ENCODE assay signal across 8 cellular contexts in genomic region chr3:127590593-127591477, GRCh38. TPM values are rescaled to one million over a fixed set of nuclear protein-coding genes. Genes with fewer than 3 reads are reported as not detected.
A peak's percentile ranks its signal among the peaks of the same experiment; 100 is the strongest.
DNase-seq lines count a peak whose midpoint lies in the region; ATAC-seq and TF ChIP-seq lines count a peak whose summit lies in the region.

Gene TPRA1 (minus strand): TSS chr3:127590733. CDS start chr3:127580146, 10,587 bp downstream.

- CTCF ChIA-PET in A673 (lab: Charles Lee): interaction anchor here (0.8 kb wide), 1 partner anchor 16 kb away, joined by 5 read pairs; no protein-coding TSS in a partner anchor

- in situ Hi-C loops in brain microvascular endothelial cell (cut with HindIII; ENCODE audit: low pct_ligation_motif_present, low sequenced_read_pairs): no loop called here

- H3K36me3 ChIP-seq in A673 (ENCODE audit: insufficient read depth, low read length, poor library complexity, severe bottlenecking) (no peaks in the 10 kb centered on the region), brain microvascular endothelial cell (replicated peaks) (no peaks in the 10 kb centered on the region)

- DNase-seq in A673 (ENCODE audit: low spot score) (peak; percentile 99), NCI-H2107 treated with DMSO at 0.1 percent for 48 hours (lab: John Stamatoyannopoulos, UW; ENCODE audit: unreplicated experiment) (peak; percentile 99), UCSD-AML1 (lab: John Stamatoyannopoulos, UW; ENCODE audit: unreplicated experiment) (peak; percentile 93), brain microvascular endothelial cell (peak; percentile 95), skeletal muscle cell (ENCODE audit: low read depth) (peak; percentile 91)

- H3K27ac ChIP-seq in A673 (ENCODE audit: low read depth, low read length, poor library complexity, severe bottlenecking) (peak within 1 kb of the TSS; percentile 87), brain microvascular endothelial cell (peak within 1 kb of the TSS; percentile 80)

- POLR2A ChIA-PET in A673 (lab: Charles Lee; ENCODE audit: low non-redundant PET): no interaction called here

- peaks cover 13% of the 10 kb centered on the region for H3K4me1 ChIP-seq in A673 (ENCODE audit: insufficient read depth, low read length, poor library complexity, severe bottlenecking)

- no peaks in the 10 kb centered on the region for H3K27me3 ChIP-seq in A673 (replicated peaks; ENCODE audit: insufficient read depth, low read depth, low read length, poor library complexity)
- H3K27me3 ChIP-seq in brain microvascular endothelial cell (replicated peaks): no peaks in the 10 kb centered on the region

- peak; percentile 52 for TF ChIP-seq POLR2A in GM18526 (IDR thresholded peaks at IDR 0.05; ENCODE audit: extremely low read depth, insufficient read length)

- TF ChIP-seq CTCF in A673 (conservative IDR thresholded peaks at IDR 0.05; ENCODE audit: low read depth, low read length) (0 out of 2 replicates have a peak, but pooled peaks have one; percentile 14), brain microvascular endothelial cell (IDR thresholded peaks at IDR 0.05; ENCODE audit: low read depth, low read length, missing control alignments) (peak; percentile 16)

- peak; percentile 79 for ATAC-seq in HG03066 (IDR thresholded peaks at IDR 0.05; ENCODE audit: low read depth, unreplicated experiment)

- TSS peak; percentile 82 for BruUV-seq in A673 (replicated peaks; lab: Mats Ljungman, UMichigan)

- H3K4me3 ChIP-seq in A673 (ENCODE audit: low read depth, low read length, poor library complexity, severe bottlenecking) (peak within 1 kb of the TSS; percentile 93), brain microvascular endothelial cell (ENCODE audit: low read depth, low read length) (peak within 1 kb of the TSS; percentile 77), iPS-11a (ENCODE audit: low read depth, low read length) (peak within 1 kb of the TSS; percentile 80), skeletal muscle cell (ENCODE audit: low read depth, low read length) (peak within 1 kb of the TSS; percentile 90)

- intact Hi-C loops in A673 (cut with micrococcal nuclease; ENCODE audit: unreplicated experiment): no loop called here

- no peaks in the 10 kb centered on the region for H3K9me3 ChIP-seq in A673 (ENCODE audit: low read depth, low read length, poor library complexity, severe bottlenecking)

RNA-seq across cellular contexts. Expression of gene TPRA1, which starts in this region (rescaled TPM):
- total RNA-seq in A673 (2021): 20.2 and 21.0 TPM in 2 replicates

Comparison
In these comparisons a context has a peak if more than half of its experiments do, and no peak if none do; other contexts are left out.
1. Peak in every context shown above with its lines: DNase-seq, ATAC-seq, H3K4me3 ChIP-seq and H3K27ac ChIP-seq.